8 cellular contexts compared by ENCODE assay signal in genomic region chr16:85688586-85689284, GRCh38. TPM values are rescaled to one million over a fixed set of nuclear protein-coding genes. Genes with fewer than 3 reads are reported as not detected.
DNase-seq lines count a peak whose midpoint lies in the region; ATAC-seq and TF ChIP-seq lines count a peak whose summit lies in the region.

Gene GINS2, minus strand, starts transcription at chr16:85688954. Its CDS starts 56 bp downstream, at chr16:85688898.

- H3K4me1 ChIP-seq in ascending aorta = peaks cover 0 to 6% of the 10 kb centered on the region in 2 donors
- no peaks in the 10 kb centered on the region for H3K4me1 ChIP-seq in rectal smooth muscle tissue (ENCODE audit: control insufficient read depth, insufficient read depth, low read length)
- H3K4me1 ChIP-seq in aorta (ENCODE audit: control insufficient read depth in 1 of 2, insufficient read depth in 2 of 2, low read length in 2 of 2) = no peaks in the 10 kb centered on the region

- H3K9ac ChIP-seq in rectal smooth muscle tissue (ENCODE audit: low read length) = no peak within 1 kb of the TSS

- H3K4me3 ChIP-seq in ascending aorta (peak within 1 kb of the TSS; percentile 73 to 78), rectal smooth muscle tissue (ENCODE audit: low read length) (peak within 1 kb of the TSS; percentile 87), aorta (ENCODE audit: low read length in 2 of 2) (peak within 1 kb of the TSS; percentile 21 to 37)

- DNase-seq in NCI-H146 (lab: John Stamatoyannopoulos, UW) = peak; percentile 91
- peak; percentile 78 to 96 (median 88) for DNase-seq in T-helper 2 cell
- peak; percentile 67 to 93 for DNase-seq in ascending aorta (ENCODE audit: low spot score in 2 of 2)
- DNase-seq in hepatic stellate cell (ENCODE audit: low spot score) = peak; percentile 99
- DNase-seq in aorta = peak; percentile 93 to 95

- H3K9me3 ChIP-seq in ascending aorta (no peaks in the 10 kb centered on the region), aorta (ENCODE audit: control insufficient read depth, low read length) (no peaks in the 10 kb centered on the region)

- 2% methylated on average over 57 to 86 of the region's 86 CpGs for WGBS in aorta, 2 donors

- H3K27ac ChIP-seq in ascending aorta (no peak within 1 kb of the TSS), rectal smooth muscle tissue (ENCODE audit: low read depth, low read length) (no peak within 1 kb of the TSS), aorta (ENCODE audit: low read depth in 1 of 2, low read length in 2 of 2) (no peak within 1 kb of the TSS)

- no peak for TF ChIP-seq CTCF in ascending aorta (IDR thresholded peaks at IDR 0.05)

- ATAC-seq in GM18498 (IDR thresholded peaks at IDR 0.05; ENCODE audit: unreplicated experiment) (peak; percentile 94), HG02852 (IDR thresholded peaks at IDR 0.05; ENCODE audit: unreplicated experiment) (peak; percentile 94), aorta (ENCODE audit: low FRiP score) (peak; percentile 96)

- no peaks in the 10 kb centered on the region for H3K36me3 ChIP-seq in ascending aorta
- H3K36me3 ChIP-seq in rectal smooth muscle tissue (ENCODE audit: control insufficient read depth, insufficient read depth, low read length) = no peaks in the 10 kb centered on the region
- H3K36me3 ChIP-seq in aorta (ENCODE audit: control insufficient read depth in 1 of 2, insufficient read depth in 2 of 2, low read length in 1 of 2) = no peaks in the 10 kb centered on the region

- intact Hi-C loops in ascending aorta (cut with DNase I) = no loop called here
- intact Hi-C loops in aorta (cut with DNase I) = no loop called here

- H3K27me3 ChIP-seq in ascending aorta (no peaks in the 10 kb centered on the region), rectal smooth muscle tissue (ENCODE audit: control insufficient read depth, insufficient read depth, low read length) (peaks cover 5% of the 10 kb centered on the region), aorta (ENCODE audit: control insufficient read depth in 1 of 2, insufficient read depth in 2 of 2, low read length in 1 of 2) (no peaks in the 10 kb centered on the region)

RNA-seq across cellular contexts. Expression of gene GINS2, which starts in this region (rescaled TPM):
- total RNA-seq in ascending aorta = not detected
- under 1 TPM; 0.60 to 0.71 TPM for total RNA-seq in aorta
- polyA plus RNA-seq in aorta = under 1 TPM; 0.23 to 0.75 TPM

Comparison
In these comparisons a context has a peak if more than half of its experiments do, and no peak if none do; other contexts are left out.
1. Peak in DNase-seq and H3K4me3 ChIP-seq in ascending aorta; RNA of the gene not detected or under 1 TPM.
2. Peak in DNase-seq, ATAC-seq and H3K4me3 ChIP-seq in aorta; RNA of the gene not detected or under 1 TPM.
3. H3K4me3 ChIP-seq: peak in every context shown above with its lines; median percentile 87 in rectal smooth muscle tissue; 76 in ascending aorta; 29 in aorta.